Comparison of ENCODE assay signal across 28 cellular contexts in genomic region chr3:75254685-75255084, GRCh38.
"Had no signal": no experiment of that assay in that cellular context is flagged by ENCODE, and none has a peak within 500 bp of the region (broad histone marks: within the 10 kb centered on the region; RNA-seq: fewer than 3 reads in every experiment).

No MANE protein-coding gene starts in this region.

- ATAC-seq: activated CD8-positive, alpha-beta memory T cell treated with anti-CD3 and anti-CD28 coated beads, Interleukin-2, amount 10 ng/mL, durations not matched to agents 7 days and 5 days; activated CD8-positive, alpha-beta T cell treated with anti-CD3 and anti-CD28 coated beads for 36 hours; body of pancreas; heart right ventricle; left lobe of liver; lower lobe of right lung; mucosa of descending colon; stimulated activated memory B cell treated with anti-CD40 and anti-IgM and Interleukin-4, amounts not matched to agents 10 μg/mL and 1 μg/mL and 100 μg/mL, for 72 hours had no signal

- H3K4me1 Mint-ChIP-seq: activated CD4-positive, alpha-beta T cell treated with anti-CD3 and anti-CD28 coated beads, Interleukin-2, amount 10 ng/mL, durations not matched to agents 7 days and 5 days; activated CD8-positive, alpha-beta memory T cell treated with anti-CD3 and anti-CD28 coated beads, Interleukin-2, amount 10 ng/mL, durations not matched to agents 7 days and 5 days; activated naive CD4-positive, alpha-beta T cell treated with anti-CD3 and anti-CD28 coated beads, Interleukin-2, amount 50 U/mL, for 24 hours; naive B cell; neural crest cell; stimulated activated memory B cell treated with anti-CD40 and anti-IgM and Interleukin-4, amounts not matched to agents 10 μg/mL and 1 μg/mL and 100 μg/mL, for 72 hours had no signal

- DNase-seq: activated CD4-positive, alpha-beta T cell treated with anti-CD3 and anti-CD28 coated beads, Interleukin-2, amount 10 ng/mL, durations not matched to agents 7 days and 5 days; activated CD4-positive, CD25-positive, alpha-beta regulatory T cell treated with anti-CD3 and anti-CD28 coated beads, Interleukin-2, amount 50 U/mL, for 72 hours; activated CD8-positive, alpha-beta memory T cell treated with anti-CD3 and anti-CD28 coated beads, Interleukin-2, amount 10 ng/mL, durations not matched to agents 7 days and 5 days; activated CD8-positive, alpha-beta T cell treated with anti-CD3 and anti-CD28 coated beads for 36 hours; activated gamma-delta T cell treated with Interleukin-2 at 50 U/mL for 16 hours; anterior cingulate cortex; body of pancreas; effector CD4-positive, alpha-beta T cell; erythroblast; foreskin fibroblast; heart right ventricle; lower lobe of right lung; mucosa of descending colon; naive B cell; sigmoid colon; stimulated activated CD4-positive, alpha-beta T cell treated with anti-CD3 and anti-CD28 coated beads, Interleukin-15, amount 100 ng/mL, for 24 hours; stomach had no signal

- H3K36me3 ChIP-seq: cardiac muscle cell, heart right ventricle, lower lobe of right lung, sigmoid colon, stomach, suprapubic skin, tibial nerve had no signal

- H3K36me3 Mint-ChIP-seq: activated CD8-positive, alpha-beta memory T cell treated with anti-CD3 and anti-CD28 coated beads, Interleukin-2, amount 10 ng/mL, durations not matched to agents 7 days and 5 days; activated naive CD4-positive, alpha-beta T cell treated with anti-CD3 and anti-CD28 coated beads, Interleukin-2, amount 50 U/mL, for 24 hours; naive B cell; stimulated activated memory B cell treated with anti-CD40 and anti-IgM and Interleukin-4, amounts not matched to agents 10 μg/mL and 1 μg/mL and 100 μg/mL, for 72 hours had no signal

- H3K27ac ChIP-seq: body of pancreas, cardiac muscle cell, heart right ventricle, lower lobe of right lung, sigmoid colon, stomach, suprapubic skin, tibial nerve, VCaP had no signal

- H3K4me1 ChIP-seq: body of pancreas, heart right ventricle, lower lobe of right lung, sigmoid colon, stomach, suprapubic skin, tibial nerve had no signal

- H3K27ac Mint-ChIP-seq: activated CD4-positive, alpha-beta T cell treated with anti-CD3 and anti-CD28 coated beads, Interleukin-2, amount 10 ng/mL, durations not matched to agents 7 days and 5 days; activated CD8-positive, alpha-beta memory T cell treated with anti-CD3 and anti-CD28 coated beads, Interleukin-2, amount 10 ng/mL, durations not matched to agents 7 days and 5 days; activated CD8-positive, alpha-beta T cell treated with anti-CD3 and anti-CD28 coated beads for 36 hours; activated naive CD4-positive, alpha-beta T cell treated with anti-CD3 and anti-CD28 coated beads, Interleukin-2, amount 50 U/mL, for 24 hours; dendritic cell treated with granulocyte-macrophage colony-stimulating factor and Interleukin-4, amounts not matched to agents 40 ng/mL and 50 ng/mL, for 4 days; naive B cell; stimulated activated memory B cell treated with anti-CD40 and anti-IgM and Interleukin-4, amounts not matched to agents 10 μg/mL and 1 μg/mL and 100 μg/mL, for 72 hours; T-helper 2 cell treated with Interferon-gamma antibody and Interleukin-4, amounts not matched to agents 5 μg/mL and 100 μg/mL, for 36 hours had no signal

- H3K4me3 ChIP-seq: body of pancreas, cardiac muscle cell, heart right ventricle, lower lobe of right lung, mucosa of descending colon, sigmoid colon, smooth muscle cell, stomach, suprapubic skin, tibial nerve had no signal

- H3K27me3 Mint-ChIP-seq: activated CD4-positive, alpha-beta T cell treated with anti-CD3 and anti-CD28 coated beads, Interleukin-2, amount 10 ng/mL, durations not matched to agents 7 days and 5 days; activated CD8-positive, alpha-beta memory T cell treated with anti-CD3 and anti-CD28 coated beads, Interleukin-2, amount 10 ng/mL, durations not matched to agents 7 days and 5 days; activated CD8-positive, alpha-beta T cell treated with anti-CD3 and anti-CD28 coated beads for 36 hours; activated naive CD4-positive, alpha-beta T cell treated with anti-CD3 and anti-CD28 coated beads, Interleukin-2, amount 50 U/mL, for 24 hours; naive B cell; stimulated activated memory B cell treated with anti-CD40 and anti-IgM and Interleukin-4, amounts not matched to agents 10 μg/mL and 1 μg/mL and 100 μg/mL, for 72 hours had no signal

- H3K27me3 ChIP-seq: body of pancreas, sigmoid colon, tibial nerve had no signal

- H3K4me3 Mint-ChIP-seq: activated CD4-positive, alpha-beta T cell treated with anti-CD3 and anti-CD28 coated beads, Interleukin-2, amount 10 ng/mL, durations not matched to agents 7 days and 5 days; activated CD8-positive, alpha-beta memory T cell treated with anti-CD3 and anti-CD28 coated beads, Interleukin-2, amount 10 ng/mL, durations not matched to agents 7 days and 5 days; activated CD8-positive, alpha-beta T cell treated with anti-CD3 and anti-CD28 coated beads for 36 hours; activated naive CD4-positive, alpha-beta T cell treated with anti-CD3 and anti-CD28 coated beads, Interleukin-2, amount 50 U/mL, for 24 hours; dendritic cell treated with granulocyte-macrophage colony-stimulating factor and Interleukin-4, amounts not matched to agents 40 ng/mL and 50 ng/mL, for 4 days; naive B cell; neural crest cell; stimulated activated memory B cell treated with anti-CD40 and anti-IgM and Interleukin-4, amounts not matched to agents 10 μg/mL and 1 μg/mL and 100 μg/mL, for 72 hours; T-helper 2 cell treated with Interferon-gamma antibody and Interleukin-4, amounts not matched to agents 5 μg/mL and 100 μg/mL, for 36 hours had no signal

- H3K4me2 ChIP-seq: smooth muscle cell had no signal

- H3K9me3 Mint-ChIP-seq: activated CD4-positive, alpha-beta T cell treated with anti-CD3 and anti-CD28 coated beads, Interleukin-2, amount 10 ng/mL, durations not matched to agents 7 days and 5 days; activated CD8-positive, alpha-beta T cell treated with anti-CD3 and anti-CD28 coated beads for 36 hours; activated naive CD4-positive, alpha-beta T cell treated with anti-CD3 and anti-CD28 coated beads, Interleukin-2, amount 50 U/mL, for 24 hours; dendritic cell treated with granulocyte-macrophage colony-stimulating factor and Interleukin-4, amounts not matched to agents 40 ng/mL and 50 ng/mL, for 4 days; neural crest cell; T-helper 2 cell treated with Interferon-gamma antibody and Interleukin-4, amounts not matched to agents 5 μg/mL and 100 μg/mL, for 36 hours had no signal

- H3K9me3 ChIP-seq: body of pancreas, heart right ventricle, lower lobe of right lung, mucosa of descending colon, sigmoid colon, stomach, suprapubic skin, tibial nerve had no signal
